Comparison of ENCODE assay signal across 8 cellular contexts in the genomic region with DNA sequence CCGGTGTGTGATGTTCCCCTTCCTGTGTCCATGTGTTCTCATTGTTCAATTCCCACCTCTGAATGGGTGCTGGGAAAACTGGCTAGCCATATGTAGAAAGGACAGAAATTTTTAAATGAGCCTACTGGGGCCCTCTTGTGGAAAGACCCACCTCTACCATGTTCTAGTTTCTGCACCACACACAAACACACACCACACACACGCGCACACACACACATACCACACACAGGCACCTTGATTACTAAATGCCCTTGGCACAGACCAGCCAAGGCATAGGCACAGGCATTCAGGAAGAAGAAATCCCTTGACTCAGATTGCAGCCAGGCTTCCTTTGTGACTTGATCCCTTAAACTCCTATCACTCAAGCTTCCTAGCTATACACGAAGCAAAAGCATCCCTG.
A peak's percentile ranks its signal among the peaks of the same experiment; 100 is the strongest.
DNase-seq lines count a peak whose midpoint lies in the region; ATAC-seq and TF ChIP-seq lines count a peak whose summit lies in the region.

No MANE protein-coding gene starts in this region.

- no peak overlapping the region for H3K9ac ChIP-seq in SK-N-SH

- H3K4me3 ChIP-seq in SK-N-SH (ENCODE audit: low read depth in 2 of 2, low read length in 1 of 2) (no peak overlapping the region; a peak in 1 of 4 replicates), right cardiac atrium (ENCODE audit: low read length) (no peak overlapping the region)

- H4K20me1 ChIP-seq in SK-N-SH (ENCODE audit: insufficient read depth): no peaks in the 10 kb centered on the region

- H3K4me2 ChIP-seq in SK-N-SH: no peak overlapping the region

- H3K27me3 Mint-ChIP-seq in osteocyte (ENCODE audit: unreplicated experiment): no peaks in the 10 kb centered on the region

- TF ChIP-seq RAD21 in SK-N-SH (IDR thresholded peaks at IDR 0.05; ENCODE audit: low read length): peak; percentile 68

- CTCF ChIA-PET in HEK293T (lab: Yijun Ruan, JAX) (no interaction called here), SK-N-SH (lab: Yijun Ruan, JAX) (interaction anchor here (0.6 to 1.7 kb wide), 7 partner anchors 12 to 313 kb away, joined by 3 to 4 read pairs (median 3); no protein-coding TSS in a partner anchor)

- ATAC-seq in right cardiac atrium (no peak), GM18861 (IDR thresholded peaks at IDR 0.05; ENCODE audit: unreplicated experiment) (no peak), GM18498 (IDR thresholded peaks at IDR 0.05; ENCODE audit: unreplicated experiment) (no peak), HG03442 (IDR thresholded peaks at IDR 0.05; ENCODE audit: unreplicated experiment) (no peak)

- no peak overlapping the region for H2AFZ ChIP-seq in SK-N-SH (ENCODE audit: low read depth)

- H3K4me1 Mint-ChIP-seq in osteocyte (ENCODE audit: unreplicated experiment): peaks cover 34% of the 10 kb centered on the region

- no peaks in the 10 kb centered on the region for H3K9me3 ChIP-seq in SK-N-SH
- no peaks in the 10 kb centered on the region for H3K9me3 ChIP-seq in right cardiac atrium (ENCODE audit: control insufficient read depth, low read length)

- peak; percentile 48 for TF ChIP-seq CTCF in SK-N-SH (IDR thresholded peaks at IDR 0.05)
- no peak for TF ChIP-seq CTCF in osteocyte (IDR thresholded peaks at IDR 0.05)

- no peak for TF ChIP-seq EP300 in SK-N-SH (IDR thresholded peaks at IDR 0.05; ENCODE audit: borderline replicate concordance in 1 of 2, low read depth in 1 of 2, low read length in 1 of 2)

- no peaks in the 10 kb centered on the region for H3K36me3 ChIP-seq in SK-N-SH (replicated peaks in 1 of 2; ENCODE audit: control insufficient read depth in 1 of 2, insufficient read depth in 2 of 2, low read length in 1 of 2)

- intact Hi-C loops in right cardiac atrium (cut with DNase I): no loop called here

- no peaks in the 10 kb centered on the region for H3K9me2 ChIP-seq in SK-N-SH

- H3F3A ChIP-seq in SK-N-SH (replicated peaks; ENCODE audit: insufficient read depth): no peaks in the 10 kb centered on the region

- no peaks in the 10 kb centered on the region for H3K9me3 Mint-ChIP-seq in osteocyte (ENCODE audit: unreplicated experiment)

- no peak overlapping the region for H3K27ac Mint-ChIP-seq in osteocyte (ENCODE audit: unreplicated experiment)

- DNase-seq in Ammon's horn (ENCODE audit: low spot score) (peak; percentile 49), HEK293T (ENCODE audit: extremely low spot score) (peak; percentile 42), SK-N-SH (peak; percentile 47), right cardiac atrium (peak in 1 of 3 donors; percentile 60), osteocyte (ENCODE audit: extremely low spot score, unreplicated experiment) (no peak)

- H3K27me3 ChIP-seq in SK-N-SH (ENCODE audit: insufficient read depth): no peaks in the 10 kb centered on the region
- H3K27me3 ChIP-seq in right cardiac atrium (ENCODE audit: control insufficient read depth, insufficient read depth): no peaks in the 10 kb centered on the region

- H3K4me1 ChIP-seq in SK-N-SH (ENCODE audit: control insufficient read depth in 1 of 2, insufficient read depth in 2 of 2, low read depth in 1 of 2, low read length in 1 of 2) (peaks cover 7 to 20% of the 10 kb centered on the region in 2 experiments; a peak in 2 of 4 replicates), right cardiac atrium (ENCODE audit: control insufficient read depth, insufficient read depth, low read length) (peaks cover 21% of the 10 kb centered on the region)

- 69% methylated on average over 4 of the region's 4 CpGs for WGBS in SK-N-SH (ENCODE audit: low lambda C conversion rate)
- WGBS in right cardiac atrium: 57% methylated on average over 4 of the region's 4 CpGs

- H3K79me2 ChIP-seq in SK-N-SH (ENCODE audit: insufficient read depth): peaks cover 3% of the 10 kb centered on the region; the same call in 1 of the 2 replicates

- H3K4me3 Mint-ChIP-seq in osteocyte (ENCODE audit: unreplicated experiment): no peak overlapping the region

- no peak overlapping the region for H3K27ac ChIP-seq in SK-N-SH (ENCODE audit: low read depth in 2 of 2, low read length in 1 of 2)
- H3K27ac ChIP-seq in right cardiac atrium (ENCODE audit: low read length): peak overlapping the region; percentile 23

- H3K36me3 Mint-ChIP-seq in osteocyte (ENCODE audit: unreplicated experiment): peaks cover 4% of the 10 kb centered on the region

- POLR2A ChIA-PET in HEK293T (lab: Yijun Ruan, JAX) (no interaction called here), SK-N-SH (lab: Yijun Ruan, JAX) (no interaction called here)

TF ChIP-seq in HEK293T, 16 proteins besides CTCF, POLR2A, EP300 and RAD21:
- TF ChIP-seq NFRKB (IDR thresholded peaks at IDR 0.05) (no peak), ARNT (IDR thresholded peaks at IDR 0.05) (no peak), BHLHE40 (IDR thresholded peaks at IDR 0.05; ENCODE audit: borderline replicate concordance) (no peak), CTBP1 (IDR thresholded peaks at IDR 0.05; ENCODE audit: borderline replicate concordance) (no peak), FOXA1 (IDR thresholded peaks at IDR 0.05) (no peak), L3MBTL2 (conservative IDR thresholded peaks at IDR 0.05) (no peak), ZNF384 (IDR thresholded peaks at IDR 0.05) (no peak), SUZ12 (IDR thresholded peaks at IDR 0.05) (no peak), TARDBP (IDR thresholded peaks at IDR 0.05) (no peak)

TF ChIP-seq in SK-N-SH, 30 proteins besides CTCF, POLR2A, EP300 and RAD21:
- peak; percentile 53; the same call in 1 of the 2 replicates for TF ChIP-seq SMC3 (IDR thresholded peaks at IDR 0.05; ENCODE audit: low read depth, low read length)
- TF ChIP-seq SIN3A (IDR thresholded peaks at IDR 0.05; ENCODE audit: borderline replicate concordance, low read depth, low read length): no peak
- TF ChIP-seq, protein P1, sequence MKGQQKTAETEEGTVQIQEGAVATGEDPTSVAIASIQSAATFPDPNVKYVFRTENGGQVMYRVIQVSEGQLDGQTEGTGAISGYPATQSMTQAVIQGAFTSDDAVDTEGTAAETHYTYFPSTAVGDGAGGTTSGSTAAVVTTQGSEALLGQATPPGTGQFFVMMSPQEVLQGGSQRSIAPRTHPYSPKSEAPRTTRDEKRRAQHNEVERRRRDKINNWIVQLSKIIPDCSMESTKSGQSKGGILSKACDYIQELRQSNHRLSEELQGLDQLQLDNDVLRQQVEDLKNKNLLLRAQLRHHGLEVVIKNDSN (IDR thresholded peaks at IDR 0.05; ENCODE audit: borderline replicate concordance, low read depth): no peak
